ENCODE assay signal across 1 cellular context in genomic region chr1:243287652-243288051, GRCh38.
TF ChIP-seq lines count a peak whose summit lies in the region.

No MANE protein-coding gene starts in this region.

TF ChIP-seq in PFSK-1, 5 proteins besides CTCF, POLR2A, EP300 and RAD21:
- peak in 1 of 2 experiments; percentile 66; a peak in 2 of 4 replicates for TF ChIP-seq REST (IDR thresholded peaks at IDR 0.05; ENCODE audit: insufficient read depth in 1 of 2, low read depth in 2 of 2, low read length in 2 of 2)
- peak; percentile 81; the same call in 1 of the 2 replicates for TF ChIP-seq SIN3A (IDR thresholded peaks at IDR 0.05; ENCODE audit: borderline replicate concordance, insufficient read depth, low read length)
- no peak for TF ChIP-seq TAF1 (IDR thresholded peaks at IDR 0.05; ENCODE audit: borderline replicate concordance, insufficient read depth, low read length)
